ENCODE assay signal across 8 cellular contexts in genomic region chr20:18632196-18632789, GRCh38.
DNase-seq lines count a peak whose midpoint lies in the region; ATAC-seq and TF ChIP-seq lines count a peak whose summit lies in the region.

No MANE protein-coding gene starts in this region.

- H3K4me3 ChIP-seq in brain microvascular endothelial cell (ENCODE audit: low read depth, low read length): no peak overlapping the region

- DNase-seq in AG08395 (ENCODE audit: low spot score): peak; percentile 77
- DNase-seq in NCI-H2107 (lab: John Stamatoyannopoulos, UW): peak; percentile 14
- DNase-seq in UCSD-AML1 (lab: John Stamatoyannopoulos, UW; ENCODE audit: unreplicated experiment): peak; percentile 53
- peak; percentile 60 for DNase-seq in brain microvascular endothelial cell
- peak; percentile 80 for DNase-seq in iPS-NIHi7 (ENCODE audit: extremely low spot score)
- peak; percentile 21 to 53 (median 27) for DNase-seq in stimulated activated CD4-positive, alpha-beta T cell treated with anti-CD3 and anti-CD28 coated beads, Interleukin-12 subunit alpha, Interleukin-12 subunit beta, amount 100 ng/mL, for 48 hours (ENCODE audit: low read depth in 2 of 3, low spot score in 1 of 3)

- peaks cover 3% of the 10 kb centered on the region for H3K36me3 ChIP-seq in brain microvascular endothelial cell (replicated peaks)

- H3K27ac ChIP-seq in brain microvascular endothelial cell: no peak overlapping the region

- no peaks in the 10 kb centered on the region for H3K27me3 ChIP-seq in brain microvascular endothelial cell (replicated peaks)

- in situ Hi-C loops in brain microvascular endothelial cell (cut with HindIII; ENCODE audit: low pct_ligation_motif_present, low sequenced_read_pairs): loop anchor here (25.0 kb wide), 1 partner anchor 155 kb away; no protein-coding TSS in a partner anchor

- ATAC-seq in GM18867 (IDR thresholded peaks at IDR 0.05; ENCODE audit: unreplicated experiment): peak; percentile 95
- peak; percentile 49 for ATAC-seq in HG03060 (IDR thresholded peaks at IDR 0.05; ENCODE audit: low read depth, unreplicated experiment)

- TF ChIP-seq CTCF in brain microvascular endothelial cell (IDR thresholded peaks at IDR 0.05; ENCODE audit: low read depth, low read length, missing control alignments): peak; percentile 100

Comparison
In these comparisons a context has a peak if more than half of its experiments do, and no peak if none do; other contexts are left out.
1. DNase-seq: peak in every context shown above with its lines; median percentile 80 in iPS-NIHi7; 77 in AG08395; 60 in brain microvascular endothelial cell; 53 in UCSD-AML1; 27 in stimulated activated CD4-positive, alpha-beta T cell treated with anti-CD3 and anti-CD28 coated beads, Interleukin-12 subunit alpha, Interleukin-12 subunit beta, amount 100 ng/mL, for 48 hours; 14 in NCI-H2107.